20 cellular contexts compared by ENCODE assay signal in genomic region chr12:50252977-50253376, GRCh38. TPM values are rescaled to one million over a fixed set of nuclear protein-coding genes. Genes with fewer than 3 reads are reported as not detected.
DNase-seq lines count a peak whose midpoint lies in the region; ATAC-seq and TF ChIP-seq lines count a peak whose summit lies in the region.
"Had no signal": no experiment of that assay in that cellular context is flagged by ENCODE, and none has a peak within 500 bp of the region (broad histone marks: within the 10 kb centered on the region; RNA-seq: fewer than 3 reads in every experiment).

No MANE protein-coding gene starts in this region.

- peaks cover 63% of the 10 kb centered on the region for H3K4me1 Mint-ChIP-seq in Calu3 (ENCODE audit: low read depth, unreplicated experiment)

- H3K27me3 ChIP-seq in PC-9 (ENCODE audit: insufficient read depth, low read depth) (no peaks in the 10 kb centered on the region), colonic mucosa (no peaks in the 10 kb centered on the region), prostate gland (replicated peaks; ENCODE audit: insufficient read depth) (no peaks in the 10 kb centered on the region)

- peaks cover 63% of the 10 kb centered on the region for H3K79me2 ChIP-seq in PC-9 (ENCODE audit: low read depth)

- peak overlapping the region; percentile 30 for H3K27ac Mint-ChIP-seq in Calu3 (ENCODE audit: unreplicated experiment)
- H3K27ac Mint-ChIP-seq: B cell; CD4-positive, alpha-beta T cell had no signal

- intact Hi-C loops in Calu3 (cut with micrococcal nuclease; ENCODE audit: unreplicated experiment) (no loop called here), PC-9 (cut with micrococcal nuclease; ENCODE audit: unreplicated experiment) (loop anchor here (1.0 kb wide), 1 partner anchor 30 kb away; the partner anchor contains the start of gene LIMA1), colonic mucosa (cut with DNase I) (no loop called here), prostate gland (cut with DNase I) (no loop called here), left colon (cut with DNase I, micrococcal nuclease) (no loop called here)

- no peaks in the 10 kb centered on the region for H4K20me1 ChIP-seq in PC-9 (ENCODE audit: insufficient read depth)

- POLR2A ChIA-PET in PC-9 (lab: Charles Lee; ENCODE audit: unreplicated experiment), result no interaction called here

- H3K9me3 Mint-ChIP-seq in Calu3 (ENCODE audit: low read depth, unreplicated experiment), result no peaks in the 10 kb centered on the region
- H3K9me3 Mint-ChIP-seq: CD4-positive, alpha-beta T cell had no signal

- H2AFZ ChIP-seq in PC-9, result no peak overlapping the region
- H2AFZ ChIP-seq: GM23248 had no signal

- no peaks in the 10 kb centered on the region for H3K27me3 Mint-ChIP-seq in Calu3 (ENCODE audit: unreplicated experiment)
- H3K27me3 Mint-ChIP-seq: B cell; CD4-positive, alpha-beta T cell had no signal

- peaks cover 8% of the 10 kb centered on the region for H3K36me3 ChIP-seq in PC-9 (ENCODE audit: low read depth)
- H3K36me3 ChIP-seq in colonic mucosa, result no peaks in the 10 kb centered on the region
- no peaks in the 10 kb centered on the region for H3K36me3 ChIP-seq in prostate gland

- 80% methylated on average over 4 of the region's 4 CpGs for WGBS in prostate gland

- no peak for DNase-seq in Calu3
- DNase-seq in PC-9, result no peak
- DNase-seq in colonic mucosa, result no peak
- no peak for DNase-seq in prostate gland (ENCODE audit: low spot score)
- DNase-seq in GOT3 (lab: John Stamatoyannopoulos, UW), result no peak
- DNase-seq in left lobe of liver (ENCODE audit: low spot score), result no peak
- DNase-seq in left colon, result no peak
- DNase-seq in SHP77 (lab: John Stamatoyannopoulos, UW), result no peak
- DNase-seq: CD4-positive, alpha-beta T cell; DMS79 treated with DMSO at 0.1 percent for 48 hours; GM23248; KBM-7; MV-4-11; NCI-H1436; NCI-H2029; NCI-H510A; NCI-H82; SHP77 treated with DMSO at 0.1 percent for 48 hours had no signal

- H3K9me3 ChIP-seq in PC-9 (ENCODE audit: insufficient read depth, low read depth) (no peaks in the 10 kb centered on the region), colonic mucosa (no peaks in the 10 kb centered on the region), prostate gland (no peaks in the 10 kb centered on the region)

- H3K4me3 Mint-ChIP-seq in Calu3 (ENCODE audit: low read depth, unreplicated experiment), result no peak overlapping the region
- H3K4me3 Mint-ChIP-seq: B cell; CD4-positive, alpha-beta T cell had no signal

- peak overlapping the region; percentile 98 for H3K27ac ChIP-seq in PC-9
- peak overlapping the region; percentile 86 for H3K27ac ChIP-seq in colonic mucosa
- H3K27ac ChIP-seq in prostate gland, result peak overlapping the region; percentile 31 to 59
- H3K27ac ChIP-seq: GM23248 had no signal

- no peak overlapping the region for H3K9ac ChIP-seq in colonic mucosa (ENCODE audit: low read depth in 2 of 2, low read length in 2 of 2)
- H3K9ac ChIP-seq: GM23248 had no signal

- H3K4me2 ChIP-seq in PC-9, result peak overlapping the region; percentile 73

- H3K36me3 Mint-ChIP-seq in Calu3 (ENCODE audit: insufficient read depth, unreplicated experiment), result peaks cover 20% of the 10 kb centered on the region

- H3K9me2 ChIP-seq in PC-9 (ENCODE audit: insufficient read depth), result no peaks in the 10 kb centered on the region

- peaks cover 96% of the 10 kb centered on the region for H3K4me1 ChIP-seq in PC-9 (replicated peaks; ENCODE audit: insufficient read depth)
- peaks cover 1% of the 10 kb centered on the region for H3K4me1 ChIP-seq in colonic mucosa
- peaks cover 11% of the 10 kb centered on the region for H3K4me1 ChIP-seq in prostate gland (replicated peaks)

- H3F3A ChIP-seq in PC-9 (ENCODE audit: insufficient read depth, low read depth), result peaks cover 78% of the 10 kb centered on the region

- BruUV-seq in Calu3 (replicated peaks; lab: Mats Ljungman, UMichigan) (no TSS peak), PC-9 (replicated peaks; lab: Mats Ljungman, UMichigan) (no TSS peak)

- CTCF ChIA-PET in Calu3 (lab: Charles Lee), result no interaction called here
- CTCF ChIA-PET in PC-9 (lab: Charles Lee), result no interaction called here

- no peak overlapping the region for H3K4me3 ChIP-seq in PC-9
- H3K4me3 ChIP-seq in colonic mucosa, result no peak overlapping the region
- H3K4me3 ChIP-seq in prostate gland, result no peak overlapping the region
- H3K4me3 ChIP-seq: GM23248 had no signal

- TF ChIP-seq CTCF in Calu3 (IDR thresholded peaks at IDR 0.05; ENCODE audit: unreplicated experiment) (no peak), PC-9 (conservative IDR thresholded peaks at IDR 0.05) (no peak), colonic mucosa (IDR thresholded peaks at IDR 0.05) (no peak), prostate gland (IDR thresholded peaks at IDR 0.05) (no peak)

- ATAC-seq in left lobe of liver (no peak), left colon (no peak)
- ATAC-seq: SK-N-SH treated with all-trans-retinoic acid at 6 μM for 48 hours had no signal

- TF ChIP-seq POLR2A in prostate gland (IDR thresholded peaks at IDR 0.05), result no peak

RNA-seq across cellular contexts. Expression of gene LIMA1, which starts 30.3 kb away (rescaled TPM):
- 48.9 and 67.6 TPM in 2 replicates for total RNA-seq in Calu3 (2022)
- total RNA-seq in PC-9 (2021), result 73.1 and 98.6 TPM in 2 replicates
- total RNA-seq in colonic mucosa, result 100 to 1,000 TPM; 228 to 385 TPM
- 10 to 100 TPM; 66.7 to 94.2 TPM for total RNA-seq in prostate gland
- 8.7 TPM for total RNA-seq in left lobe of liver
- total RNA-seq in left colon, result 100 to 1,000 TPM; 279 to 296 TPM

Comparison
In these comparisons a context has a peak if more than half of its experiments do, and no peak if none do; other contexts are left out.
1. H3K27ac ChIP-seq: peak in every context shown above with its lines; median percentile 98 in PC-9; 86 in colonic mucosa; 45 in prostate gland.